ENCODE assay signal across 23 cellular contexts in the genomic region with DNA sequence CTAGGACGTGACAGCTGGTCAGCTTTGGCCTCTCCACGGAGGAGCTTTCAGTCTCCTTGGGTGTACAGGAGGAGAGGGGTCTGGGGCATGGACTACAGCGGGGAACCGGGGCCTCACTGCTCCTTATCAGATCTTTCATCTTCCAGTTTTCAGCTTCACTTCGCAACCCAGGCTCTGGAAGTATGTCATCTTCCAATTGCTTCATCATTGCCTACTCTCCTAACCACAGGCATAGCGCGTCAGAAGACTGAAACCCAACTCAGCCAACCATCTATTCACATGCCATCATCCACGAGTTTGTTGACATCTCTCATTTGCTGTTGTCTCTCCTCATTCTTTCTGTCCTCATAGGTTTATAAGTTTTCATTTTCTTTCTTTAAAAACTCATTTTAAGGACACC.
"Had no signal": no experiment of that assay in that cellular context is flagged by ENCODE, and none has a peak within 500 bp of the region (broad histone marks: within the 10 kb centered on the region; RNA-seq: fewer than 3 reads in every experiment).

No MANE protein-coding gene starts in this region.

- H3K27ac ChIP-seq: left ventricle myocardium inferior, right atrium auricular region, skin epidermis, tibial nerve had no signal

- H3K9me3 ChIP-seq: left ventricle myocardium inferior, right atrium auricular region, tibial nerve had no signal

- H3K4me3 Mint-ChIP-seq: activated B cell treated with CpG ODN at 0.5 μM for 24 hours; activated CD8-positive, alpha-beta T cell treated with anti-CD3 and anti-CD28 coated beads, Interleukin-2, amount 10 ng/mL, durations not matched to agents 7 days and 5 days; brain; central memory CD8-positive, alpha-beta T cell; memory B cell; natural killer cell treated with Interleukin-12 subunit alpha and Interleukin-12 subunit beta and Interleukin-15 and Interleukin-18, amount 100 ng/mL, for 72 hours; stimulated activated naive B cell treated with anti-CD40 and anti-IgM and Interleukin-4, amounts not matched to agents 10 μg/mL and 1 μg/mL and 100 μg/mL, for 72 hours; T-helper 17 cell had no signal

- ATAC-seq: activated CD8-positive, alpha-beta T cell treated with anti-CD3 and anti-CD28 coated beads, Interleukin-2, amount 10 ng/mL, durations not matched to agents 7 days and 5 days; activated naive CD4-positive, alpha-beta T cell treated with anti-CD3 and anti-CD28 coated beads, Interleukin-2, amount 50 U/mL, for 72 hours; natural killer cell treated with Interleukin-12 subunit alpha and Interleukin-12 subunit beta and Interleukin-15 and Interleukin-18, amount 100 ng/mL, for 72 hours; stimulated activated naive B cell treated with anti-CD40 and anti-IgM and Interleukin-4, amounts not matched to agents 10 μg/mL and 1 μg/mL and 100 μg/mL, for 72 hours; T-helper 17 cell had no signal

- H3K9me3 Mint-ChIP-seq: activated B cell treated with CpG ODN at 0.5 μM for 24 hours; activated naive CD4-positive, alpha-beta T cell treated with anti-CD3 and anti-CD28 coated beads, Interleukin-2, amount 50 U/mL, for 72 hours; central memory CD8-positive, alpha-beta T cell; memory B cell; natural killer cell treated with Interleukin-12 subunit alpha and Interleukin-12 subunit beta and Interleukin-15 and Interleukin-18, amount 100 ng/mL, for 72 hours; stimulated activated naive B cell treated with anti-CD40 and anti-IgM and Interleukin-4, amounts not matched to agents 10 μg/mL and 1 μg/mL and 100 μg/mL, for 72 hours had no signal

- H3K4me3 ChIP-seq: left ventricle myocardium inferior, right atrium auricular region, skin epidermis, tibial nerve had no signal

- H3K27me3 Mint-ChIP-seq: activated B cell treated with CpG ODN at 0.5 μM for 24 hours had no signal

- H3K4me1 Mint-ChIP-seq: activated B cell treated with CpG ODN at 0.5 μM for 24 hours; central memory CD8-positive, alpha-beta T cell; memory B cell; T-helper 17 cell had no signal

- H3K4me1 ChIP-seq: left ventricle myocardium inferior, right atrium auricular region had no signal

- H3K36me3 Mint-ChIP-seq: activated naive CD4-positive, alpha-beta T cell treated with anti-CD3 and anti-CD28 coated beads, Interleukin-2, amount 50 U/mL, for 72 hours; brain; memory B cell; natural killer cell treated with Interleukin-12 subunit alpha and Interleukin-12 subunit beta and Interleukin-15 and Interleukin-18, amount 100 ng/mL, for 72 hours; stimulated activated naive B cell treated with anti-CD40 and anti-IgM and Interleukin-4, amounts not matched to agents 10 μg/mL and 1 μg/mL and 100 μg/mL, for 72 hours had no signal

- H3K36me3 ChIP-seq: left ventricle myocardium inferior, right atrium auricular region, tibial nerve had no signal

- H3K27me3 ChIP-seq: right atrium auricular region, tibial nerve had no signal

- H3K27ac Mint-ChIP-seq: activated B cell treated with CpG ODN at 0.5 μM for 24 hours; activated CD8-positive, alpha-beta T cell treated with anti-CD3 and anti-CD28 coated beads, Interleukin-2, amount 10 ng/mL, durations not matched to agents 7 days and 5 days; activated naive CD4-positive, alpha-beta T cell treated with anti-CD3 and anti-CD28 coated beads, Interleukin-2, amount 50 U/mL, for 72 hours; brain; memory B cell; natural killer cell treated with Interleukin-12 subunit alpha and Interleukin-12 subunit beta and Interleukin-15 and Interleukin-18, amount 100 ng/mL, for 72 hours; progenitor cell of endocrine pancreas; stimulated activated naive B cell treated with anti-CD40 and anti-IgM and Interleukin-4, amounts not matched to agents 10 μg/mL and 1 μg/mL and 100 μg/mL, for 72 hours; T-helper 17 cell had no signal

- DNase-seq: activated B cell treated with CpG ODN at 0.5 μM for 24 hours; activated CD4-positive, alpha-beta T cell treated with anti-CD3 and anti-CD28 coated beads for 48 hours; activated CD8-positive, alpha-beta memory T cell treated with anti-CD3 and anti-CD28 coated beads, Interleukin-2, amount 50 U/mL, for 4 hours; activated CD8-positive, alpha-beta T cell treated with anti-CD3 and anti-CD28 coated beads, Interleukin-2, amount 10 ng/mL, durations not matched to agents 7 days and 5 days; activated effector memory CD4-positive, alpha-beta T cell treated with anti-CD3 and anti-CD28 coated beads, Interleukin-2, amount 50 U/mL, for 16 hours; activated T-cell treated with anti-CD3 and anti-CD28 coated beads, Interleukin-2, amount 50 U/mL, for 48 hours; amniotic stem cell; effector CD8-positive, alpha-beta T cell; hypothalamus; left ventricle myocardium inferior; stimulated activated CD4-positive, alpha-beta T cell treated with anti-CD3 and anti-CD28 coated beads, Interleukin-15, amount 100 ng/mL, for 24 hours; stimulated activated CD4-positive, alpha-beta T cell treated with anti-CD3 and anti-CD28 coated beads, Interleukin-4, amount 100 ng/mL, for 1 hour; stimulated activated naive B cell treated with anti-CD40 and anti-IgM and Interleukin-4, amounts not matched to agents 10 μg/mL and 1 μg/mL and 100 μg/mL, for 72 hours; T-helper 17 cell had no signal
